10 cellular contexts compared by ENCODE assay signal in the genomic region with DNA sequence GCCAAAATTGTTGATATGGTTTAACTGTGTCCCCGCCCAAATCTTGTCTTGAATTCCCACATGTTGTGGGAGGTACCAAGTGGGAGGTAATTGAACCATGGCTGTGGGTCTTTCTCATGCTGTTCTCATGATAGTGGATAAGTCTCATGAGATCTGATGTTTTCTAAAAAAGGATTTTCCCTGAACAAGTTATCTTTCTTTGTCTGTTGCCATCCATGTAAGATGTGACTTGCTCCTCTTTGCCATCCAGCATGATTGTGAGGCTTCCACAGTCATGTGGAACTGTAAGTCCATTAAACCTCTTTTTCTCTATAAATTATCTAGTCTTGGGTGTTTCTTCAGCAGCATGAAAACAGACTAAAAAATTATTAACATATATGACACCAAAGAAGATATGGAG.
"Had no signal": no experiment of that assay in that cellular context is flagged by ENCODE, and none has a peak within 500 bp of the region (broad histone marks: within the 10 kb centered on the region; RNA-seq: fewer than 3 reads in every experiment).

No MANE protein-coding gene starts in this region.

- H3K4me3 ChIP-seq: GM23248, GM23338, HAP-1 had no signal

- FAIRE-seq: H1 had no signal

- H3K27ac ChIP-seq: GM23248 had no signal

- H3K9ac ChIP-seq: GM23248 had no signal

- H2AFZ ChIP-seq: GM23248, GM23338 had no signal

- ATAC-seq: GM23338, HCT116 had no signal

- H3K4me2 ChIP-seq: GM23338 had no signal

- H3K36me3 ChIP-seq: HAP-1 had no signal

- H3K9me3 ChIP-seq: HAP-1 had no signal

- DNase-seq: GM23248, GOT3, H7, H9, HCEC 1CT, HFFc6 had no signal

- H3K4me1 ChIP-seq: HAP-1 had no signal
